In the genomic region with DNA sequence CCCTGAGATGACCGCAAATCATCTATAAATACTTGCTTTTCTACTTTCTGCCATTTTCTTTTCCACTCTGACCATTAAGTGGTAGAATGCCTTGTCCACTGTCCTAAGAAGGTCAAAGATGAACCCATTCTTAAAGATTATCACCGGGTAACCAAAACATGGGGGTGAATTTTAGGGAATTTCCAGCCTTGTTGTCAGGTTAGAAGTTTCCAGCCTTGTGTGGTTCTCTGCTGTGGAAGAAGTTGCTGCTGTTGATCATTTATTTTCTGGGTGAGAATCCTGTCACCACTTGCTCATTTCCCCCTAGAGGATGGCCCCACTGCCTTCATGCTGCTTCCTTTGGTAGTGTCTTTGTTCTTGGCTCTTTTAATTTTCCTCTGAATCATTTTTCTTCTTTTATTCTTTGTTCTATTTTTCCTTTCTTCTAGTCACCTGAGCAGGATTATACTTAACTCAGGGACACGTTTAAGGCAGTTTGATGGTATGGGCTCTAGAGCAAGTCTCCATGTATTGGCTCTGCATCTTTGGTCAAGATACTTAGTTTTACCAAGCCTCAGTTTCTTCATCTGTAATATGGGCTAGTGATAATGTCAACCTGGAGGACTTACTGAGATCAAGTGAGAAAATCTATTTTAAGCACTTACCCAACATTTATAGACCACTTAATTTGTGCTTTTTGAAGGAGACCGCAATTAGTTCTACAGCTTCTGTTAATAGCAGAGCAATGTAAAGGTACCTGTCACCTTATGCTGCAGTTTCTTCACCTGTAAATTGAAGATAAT, we compare ENCODE assay signal across 11 cellular contexts.
DNase-seq lines count a peak whose midpoint lies in the region; ATAC-seq and TF ChIP-seq lines count a peak whose summit lies in the region.
"Had no signal": no experiment of that assay in that cellular context is flagged by ENCODE, and none has a peak within 500 bp of the region (broad histone marks: within the 10 kb centered on the region; RNA-seq: fewer than 3 reads in every experiment).

No MANE protein-coding gene starts in this region.

- peaks cover 0 to 7% of the 10 kb centered on the region in 2 donors for H3K36me3 ChIP-seq in ascending aorta

- H3K27me3 ChIP-seq in ascending aorta = no peaks in the 10 kb centered on the region

- H3K4me1 Mint-ChIP-seq in activated naive CD4-positive, alpha-beta T cell treated with anti-CD3 and anti-CD28 coated beads for 36 hours (ENCODE audit: low read depth) = peaks cover 57% of the 10 kb centered on the region
- peaks cover 17% of the 10 kb centered on the region for H3K4me1 Mint-ChIP-seq in activated B cell treated with CpG ODN at 0.5 μM for 24 hours
- peaks cover 12% of the 10 kb centered on the region for H3K4me1 Mint-ChIP-seq in stimulated activated memory B cell treated with anti-CD40 and anti-IgM and Interleukin-4, amounts not matched to agents 10 μg/mL and 1 μg/mL and 100 μg/mL, for 72 hours

- CTCF ChIA-PET in activated naive CD4-positive, alpha-beta T cell treated with anti-CD3 and anti-CD28 coated beads for 36 hours (lab: Charles Lee) = interaction anchor here (0.7 to 1.2 kb wide), 2 partner anchors 12 to 1152 kb away, joined by 3 read pairs; no protein-coding TSS in a partner anchor
- CTCF ChIA-PET in activated B cell treated with CpG ODN at 0.5 μM for 24 hours (lab: Charles Lee) = no interaction called here

- H3K4me3 ChIP-seq in ascending aorta = no peak overlapping the region

- TF ChIP-seq CTCF in activated B cell treated with CpG ODN at 0.5 μM for 24 hours (IDR thresholded peaks at IDR 0.05) (no peak), ascending aorta (IDR thresholded peaks at IDR 0.05) (no peak)

- no peaks in the 10 kb centered on the region for H3K9me3 Mint-ChIP-seq in activated naive CD4-positive, alpha-beta T cell treated with anti-CD3 and anti-CD28 coated beads for 36 hours
- peaks cover 2% of the 10 kb centered on the region for H3K9me3 Mint-ChIP-seq in activated B cell treated with CpG ODN at 0.5 μM for 24 hours
- H3K9me3 Mint-ChIP-seq in stimulated activated memory B cell treated with anti-CD40 and anti-IgM and Interleukin-4, amounts not matched to agents 10 μg/mL and 1 μg/mL and 100 μg/mL, for 72 hours = no peaks in the 10 kb centered on the region

- no peak overlapping the region for H3K4me3 Mint-ChIP-seq in activated naive CD4-positive, alpha-beta T cell treated with anti-CD3 and anti-CD28 coated beads for 36 hours
- no peak overlapping the region for H3K4me3 Mint-ChIP-seq in activated B cell treated with CpG ODN at 0.5 μM for 24 hours
- no peak overlapping the region for H3K4me3 Mint-ChIP-seq in stimulated activated memory B cell treated with anti-CD40 and anti-IgM and Interleukin-4, amounts not matched to agents 10 μg/mL and 1 μg/mL and 100 μg/mL, for 72 hours

- no peaks in the 10 kb centered on the region for H3K27me3 Mint-ChIP-seq in activated naive CD4-positive, alpha-beta T cell treated with anti-CD3 and anti-CD28 coated beads for 36 hours (ENCODE audit: low read depth)
- no peaks in the 10 kb centered on the region for H3K27me3 Mint-ChIP-seq in activated B cell treated with CpG ODN at 0.5 μM for 24 hours
- H3K27me3 Mint-ChIP-seq in stimulated activated memory B cell treated with anti-CD40 and anti-IgM and Interleukin-4, amounts not matched to agents 10 μg/mL and 1 μg/mL and 100 μg/mL, for 72 hours = no peaks in the 10 kb centered on the region

- H3K9me3 ChIP-seq in ascending aorta = no peaks in the 10 kb centered on the region

- no peaks in the 10 kb centered on the region for H3K4me1 ChIP-seq in ascending aorta

- intact Hi-C loops in activated naive CD4-positive, alpha-beta T cell treated with anti-CD3 and anti-CD28 coated beads for 36 hours (cut with micrococcal nuclease) = loop anchor here (1.0 to 10.0 kb wide), 2 partner anchors 20 to 188 kb away; no protein-coding TSS in a partner anchor
- intact Hi-C loops in activated B cell treated with CpG ODN at 0.5 μM for 24 hours (cut with micrococcal nuclease) (no loop called here), ascending aorta (cut with DNase I) (no loop called here)

- POLR2A ChIA-PET in activated B cell treated with CpG ODN at 0.5 μM for 24 hours (lab: Charles Lee) = no interaction called here

- H3K27ac ChIP-seq in ascending aorta = no peak overlapping the region

- ATAC-seq in GM21529 (IDR thresholded peaks at IDR 0.05; ENCODE audit: unreplicated experiment) (peak; percentile 39), activated B cell treated with CpG ODN at 0.5 μM for 24 hours (ENCODE audit: low read depth) (peak; percentile 40)
- peak; percentile 66 for ATAC-seq in stimulated activated memory B cell treated with anti-CD40 and anti-IgM and Interleukin-4, amounts not matched to agents 10 μg/mL and 1 μg/mL and 100 μg/mL, for 72 hours

- H3K36me3 Mint-ChIP-seq in activated naive CD4-positive, alpha-beta T cell treated with anti-CD3 and anti-CD28 coated beads for 36 hours (ENCODE audit: low read depth) = peaks cover 3% of the 10 kb centered on the region
- no peaks in the 10 kb centered on the region for H3K36me3 Mint-ChIP-seq in activated B cell treated with CpG ODN at 0.5 μM for 24 hours (ENCODE audit: low read depth)
- no peaks in the 10 kb centered on the region for H3K36me3 Mint-ChIP-seq in stimulated activated memory B cell treated with anti-CD40 and anti-IgM and Interleukin-4, amounts not matched to agents 10 μg/mL and 1 μg/mL and 100 μg/mL, for 72 hours

- DNase-seq in activated naive CD4-positive, alpha-beta T cell treated with anti-CD3 and anti-CD28 coated beads for 36 hours = peak; percentile 53
- DNase-seq in activated naive CD4-positive, alpha-beta T cell treated with anti-CD3 and anti-CD28 coated beads, Interleukin-2, amount 50 U/mL, for 16 hours = no peak
- no peak for DNase-seq in activated B cell treated with CpG ODN at 0.5 μM for 24 hours
- DNase-seq in ascending aorta (ENCODE audit: low spot score in 2 of 2) = no peak
- DNase-seq in NCI-H2196 treated with DMSO at 0.1 percent for 48 hours (lab: John Stamatoyannopoulos, UW; ENCODE audit: unreplicated experiment) = no peak
- no peak for DNase-seq in NCI-H2081 treated with DMSO at 0.1 percent for 48 hours (lab: John Stamatoyannopoulos, UW)
- DNase-seq: NCI-H1436, NCI-H526 treated with DMSO at 0.1 percent for 48 hours, RPMI8226 had no signal

- H3K27ac Mint-ChIP-seq in activated naive CD4-positive, alpha-beta T cell treated with anti-CD3 and anti-CD28 coated beads for 36 hours = peak overlapping the region; percentile 81
- H3K27ac Mint-ChIP-seq in activated B cell treated with CpG ODN at 0.5 μM for 24 hours = peak overlapping the region; percentile 53
- peak overlapping the region; percentile 58 for H3K27ac Mint-ChIP-seq in stimulated activated memory B cell treated with anti-CD40 and anti-IgM and Interleukin-4, amounts not matched to agents 10 μg/mL and 1 μg/mL and 100 μg/mL, for 72 hours
